22 cellular contexts compared by ENCODE assay signal in genomic region chr1:45574105-45574626, GRCh38. TPM values are rescaled to one million over a fixed set of nuclear protein-coding genes. Genes with fewer than 3 reads are reported as not detected.
A peak's percentile ranks its signal among the peaks of the same experiment; 100 is the strongest.
DNase-seq lines count a peak whose midpoint lies in the region; ATAC-seq, FAIRE-seq and TF ChIP-seq lines count a peak whose summit lies in the region.
"Had no signal": no experiment of that assay in that cellular context is flagged by ENCODE, and none has a peak within 500 bp of the region (broad histone marks: within the 10 kb centered on the region; RNA-seq: fewer than 3 reads in every experiment).

No MANE protein-coding gene starts in this region.

- H3K4me1 ChIP-seq in K562 (replicated peaks in 1 of 2; ENCODE audit: control insufficient read depth in 2 of 2, insufficient read depth in 2 of 2, low read length in 2 of 2) (peaks cover 11 to 22% of the 10 kb centered on the region in 2 experiments), neural progenitor cell (peaks cover 13% of the 10 kb centered on the region), mucosa of descending colon (ENCODE audit: low read depth) (no peaks in the 10 kb centered on the region)
- H3K4me1 ChIP-seq: A549 had no signal

- TF ChIP-seq EP300 in K562 (IDR thresholded peaks at IDR 0.05; ENCODE audit: low read length) = peak; percentile 43

- no peak for TF ChIP-seq RAD21 in K562 (CRISPR knock-in tag; conservative IDR thresholded peaks at IDR 0.05 in 1 of 2, IDR thresholded peaks at IDR 0.05 in 1 of 2)

- TF ChIP-seq POLR2A in K562 (conservative IDR thresholded peaks at IDR 0.05) = no peak

- peak; percentile 79 for ATAC-seq in K562
- ATAC-seq in activated CD4-positive, CD25-positive, alpha-beta regulatory T cell treated with anti-CD3 and anti-CD28 coated beads, Interleukin-2, amount 50 U/mL, for 24 hours = no peak
- ATAC-seq in mucosa of descending colon = no peak
- ATAC-seq: A549, GM12878, HepG2 had no signal

- peak; percentile 65 for FAIRE-seq in K562 (lab: Jason Lieb, UNC)
- FAIRE-seq: A549, GM12878, H1, HepG2, HTR-8/SVneo had no signal

- intact Hi-C loops in K562 (cut with micrococcal nuclease) = loop anchor here (10.0 kb wide), 1 partner anchor 559 kb away; the partner anchor contains the start of genes HECTD3 and UROD
- intact Hi-C loops in mucosa of descending colon (cut with DNase I, micrococcal nuclease) = loop anchor here (5.0 to 10.0 kb wide), 4 partner anchors 57 to 219 kb away; no protein-coding TSS in a partner anchor

- 0 out of 2 replicates have a peak, but pooled peaks cover 7% of the 10 kb centered on the region for H4K20me1 ChIP-seq in K562 (replicated peaks; ENCODE audit: control insufficient read depth, insufficient read depth, low read length)
- H4K20me1 ChIP-seq in neural progenitor cell (ENCODE audit: low read depth) = peaks cover 10% of the 10 kb centered on the region

- H3K36me3 ChIP-seq in K562 (ENCODE audit: control insufficient read depth, insufficient read depth, low read length) (peaks cover 19% of the 10 kb centered on the region; the same call in 2 of the 3 replicates), neural progenitor cell (no peaks in the 10 kb centered on the region), mucosa of descending colon (ENCODE audit: low read depth) (no peaks in the 10 kb centered on the region)

- 9% methylated on average over 7 of the region's 7 CpGs for WGBS in K562 (ENCODE audit: insufficient coverage, low coverage, missing lambda C conversion rate)

- TF ChIP-seq CTCF in K562 (IDR thresholded peaks at IDR 0.05 in 2 of 3, conservative IDR thresholded peaks at IDR 0.05 in 1 of 3; ENCODE audit: insufficient read depth in 2 of 3, low read depth in 1 of 3, low read length in 3 of 3) (no peak), neural progenitor cell (IDR thresholded peaks at IDR 0.05) (no peak), nephron progenitor cell (IDR thresholded peaks at IDR 0.05) (no peak), mucosa of descending colon (IDR thresholded peaks at IDR 0.05) (no peak)

- BruUV-seq in K562 (replicated peaks; lab: Mats Ljungman, UMichigan) = no TSS peak

- peak overlapping the region; percentile 64 for H3K27ac ChIP-seq in K562 (ENCODE audit: extremely low read depth, low read depth, low read length)
- no peak overlapping the region for H3K27ac ChIP-seq in neural progenitor cell
- H3K27ac ChIP-seq: 22Rv1, A549, C4-2B had no signal

- H3K4me2 ChIP-seq in K562 (ENCODE audit: insufficient read depth, low read length) (peak overlapping the region; percentile 74), neural progenitor cell (peak overlapping the region; percentile 4)
- H3K4me2 ChIP-seq: A549 had no signal

- H3K79me2 ChIP-seq in K562 (ENCODE audit: control insufficient read depth, insufficient read depth, low read length) = no peaks in the 10 kb centered on the region
- no peaks in the 10 kb centered on the region for H3K79me2 ChIP-seq in neural progenitor cell (ENCODE audit: low read depth)

- H3K4me3 ChIP-seq in K562 = no peak overlapping the region; the same call in 1 of the 2 replicates
- no peak overlapping the region for H3K4me3 ChIP-seq in neural progenitor cell
- H3K4me3 ChIP-seq in mucosa of descending colon = no peak overlapping the region
- H3K4me3 ChIP-seq: A549, GM12878 had no signal

- POLR2A ChIA-PET in K562 (lab: Yijun Ruan, JAX) = interaction anchor here (0.6 to 1.5 kb wide), 12 partner anchors 10 to 853 kb away, joined by 3 to 51 read pairs (median 3); partner anchors contain the start of genes NASP and PRDX1

- peaks cover 37% of the 10 kb centered on the region for H3F3A ChIP-seq in neural progenitor cell (ENCODE audit: low read depth)

- peaks cover 14% of the 10 kb centered on the region for H3K4me1 Mint-ChIP-seq in neural progenitor cell
- peaks cover 22% of the 10 kb centered on the region for H3K4me1 Mint-ChIP-seq in nephron progenitor cell

- no peaks in the 10 kb centered on the region for H3K27me3 Mint-ChIP-seq in neural progenitor cell (ENCODE audit: insufficient read depth, low read depth)
- peaks cover 3% of the 10 kb centered on the region for H3K27me3 Mint-ChIP-seq in nephron progenitor cell (ENCODE audit: low read depth, poor library complexity)
- H3K27me3 Mint-ChIP-seq: CD4-positive, alpha-beta memory T cell had no signal

- peak overlapping the region; percentile 91 for H2AFZ ChIP-seq in K562 (ENCODE audit: low read depth, low read length)
- no peak overlapping the region for H2AFZ ChIP-seq in neural progenitor cell (replicated peaks)

- no peak overlapping the region for H3K4me3 Mint-ChIP-seq in neural progenitor cell
- no peak overlapping the region for H3K4me3 Mint-ChIP-seq in nephron progenitor cell
- H3K4me3 Mint-ChIP-seq: CD4-positive, alpha-beta memory T cell had no signal

- in situ Hi-C loops in K562 (cut with MboI) = loop anchor here (5.0 kb wide), 1 partner anchor 217 kb away; no protein-coding TSS in a partner anchor

- H3K36me3 Mint-ChIP-seq in neural progenitor cell (peaks cover 5% of the 10 kb centered on the region), nephron progenitor cell (ENCODE audit: low read depth) (peaks cover 10% of the 10 kb centered on the region)

- DNase-seq in activated effector memory CD4-positive, alpha-beta T cell treated with anti-CD3 and anti-CD28 coated beads, Interleukin-2, amount 50 U/mL, for 16 hours = peak; percentile 2
- no peak for DNase-seq in activated effector memory CD4-positive, alpha-beta T cell treated with Interleukin-2 at 50 U/mL for 16 hours
- DNase-seq in K562 (ENCODE audit: extremely low read depth in 1 of 4, low spot score in 3 of 4) (peak; percentile 44 to 83 (median 54)), neural progenitor cell (ENCODE audit: low spot score) (no peak), nephron progenitor cell (no peak), mucosa of descending colon (no peak)
- DNase-seq: AML-193; CD4-positive, alpha-beta memory T cell; COR-L47; DMS 273 treated with DMSO at 0.1 percent for 48 hours; DMS53; DND-41; EL; H9 had no signal

- no peaks in the 10 kb centered on the region for H3K9me3 Mint-ChIP-seq in neural progenitor cell
- peaks cover 4% of the 10 kb centered on the region for H3K9me3 Mint-ChIP-seq in nephron progenitor cell
- H3K9me3 Mint-ChIP-seq: CD4-positive, alpha-beta memory T cell had no signal

- no peaks in the 10 kb centered on the region for H3K27me3 ChIP-seq in K562 (ENCODE audit: control insufficient read depth in 2 of 2, insufficient read depth in 2 of 2, low read length in 2 of 2)
- H3K27me3 ChIP-seq in neural progenitor cell = no peaks in the 10 kb centered on the region

- CTCF ChIA-PET in K562 (lab: Yijun Ruan, JAX; ENCODE audit: low intra/inter-chr PET ratio) = interaction anchor here (0.6 kb wide), 1 partner anchor 15 kb away, joined by 3 read pairs; no protein-coding TSS in a partner anchor

- H3K9ac ChIP-seq in K562 (ENCODE audit: insufficient read depth in 1 of 2, low read depth in 2 of 2, low read length in 2 of 2) (peak overlapping the region; percentile 5 to 54; a peak in 3 of 4 replicates), neural progenitor cell (no peak overlapping the region)

- no peaks in the 10 kb centered on the region for H3K9me1 ChIP-seq in K562 (ENCODE audit: control insufficient read depth, insufficient read depth, low read length)

- H3K9me3 ChIP-seq in K562 (replicated peaks; ENCODE audit: control insufficient read depth, insufficient read depth, low read depth, low read length) (no peaks in the 10 kb centered on the region), neural progenitor cell (ENCODE audit: low read depth) (no peaks in the 10 kb centered on the region), mucosa of descending colon (no peaks in the 10 kb centered on the region)
- H3K9me3 ChIP-seq: A549 had no signal

- H3K27ac Mint-ChIP-seq in neural progenitor cell (no peak overlapping the region), nephron progenitor cell (no peak overlapping the region)

RNA-seq across cellular contexts. Expression of gene NASP, which starts 9.7 kb away (rescaled TPM):
- 238 and 493 TPM in 2 replicates for total RNA-seq in K562 (2011; cell fraction: chromatin; rRNA removed; ENCODE audit: low replicate concordance)
- 142 and 174 TPM in 2 replicates for total RNA-seq in K562 (2011; cell fraction: nucleolus; rRNA removed)
- total RNA-seq in K562 (2011; cell fraction: nucleoplasm; rRNA removed) = 284 and 450 TPM in 2 replicates
- total RNA-seq in K562 (2014; rRNA removed) (348 and 419 TPM in 2 replicates), K562 (2014; rRNA removed; fragmentation: Illumina TruSeq; extraction: Trizol) (452 and 498 TPM in 2 replicates), K562 (2015; rRNA removed; fragmentation: Illumina TruSeq; extraction: Trizol) (479 and 526 TPM in 2 replicates), K562 (2021) (297 and 341 TPM in 2 replicates), neural progenitor cell (ENCODE audit: low replicate concordance) (337 and 436 TPM in 2 replicates), mucosa of descending colon (10 to 100 TPM; 51.5 to 69.1 (median 60.1) TPM)
- polyA plus RNA-seq in K562 (2011; rRNA removed) (279 and 361 TPM in 2 replicates), K562 (2014; fragmentation: Illumina TruSeq; extraction: Trizol) (471 and 546 TPM in 2 replicates), K562 (2014; fragmentation: Nextera tagmentation; extraction: Ambion mirVana) (100 to 1,000 TPM; 199 to 369 TPM), K562 (2014; rRNA removed) (496 and 578 TPM in 2 replicates)
- polyA plus RNA-seq in K562 (2011; cell fraction: cytosol; rRNA removed) = 164 and 221 TPM in 2 replicates
- 319 and 321 TPM in 2 replicates for polyA plus RNA-seq in K562 (2011; cell fraction: nucleus; rRNA removed)
- 265 and 362 TPM in 2 replicates for polyA plus RNA-seq in K562 (2012)
- polyA minus RNA-seq in K562 (2011; rRNA and poly(A)+ RNA removed) = 269 and 276 TPM in 2 replicates
- polyA minus RNA-seq in K562 (2011; cell fraction: cytosol; rRNA and poly(A)+ RNA removed) = 152 and 212 TPM in 2 replicates
- 132 and 189 TPM in 2 replicates for polyA minus RNA-seq in K562 (2011; cell fraction: nucleus; rRNA and poly(A)+ RNA removed)

RNA-seq across cellular contexts. Expression of gene AKR1A1, which starts 23.5 kb away (rescaled TPM):
- total RNA-seq in K562 (2011; cell fraction: chromatin; rRNA removed; ENCODE audit: low replicate concordance) = 130 and 233 TPM in 2 replicates
- 180 and 202 TPM in 2 replicates for total RNA-seq in K562 (2011; cell fraction: nucleolus; rRNA removed)
- 172 and 179 TPM in 2 replicates for total RNA-seq in K562 (2011; cell fraction: nucleoplasm; rRNA removed)
- total RNA-seq in K562 (2014; rRNA removed) (98.6 and 121 TPM in 2 replicates), K562 (2014; rRNA removed; fragmentation: Illumina TruSeq; extraction: Trizol) (99.7 and 132 TPM in 2 replicates), K562 (2015; rRNA removed; fragmentation: Illumina TruSeq; extraction: Trizol) (126 and 127 TPM in 2 replicates), K562 (2021) (142 and 177 TPM in 2 replicates), neural progenitor cell (ENCODE audit: low replicate concordance) (129 and 167 TPM in 2 replicates), mucosa of descending colon (100 to 1,000 TPM; 118 to 206 (median 190) TPM)
- polyA plus RNA-seq in K562 (2011; rRNA removed) (211 and 285 TPM in 2 replicates), K562 (2014; fragmentation: Illumina TruSeq; extraction: Trizol) (139 TPM in 2 replicates), K562 (2014; fragmentation: Nextera tagmentation; extraction: Ambion mirVana) (100 to 1,000 TPM in 1 of 2 experiments, 10 to 100 TPM in 1; 68.6 to 114 TPM), K562 (2014; rRNA removed) (150 and 184 TPM in 2 replicates)
- polyA plus RNA-seq in K562 (2011; cell fraction: cytosol; rRNA removed) = 210 and 307 TPM in 2 replicates
- 171 and 202 TPM in 2 replicates for polyA plus RNA-seq in K562 (2011; cell fraction: nucleus; rRNA removed)
- polyA plus RNA-seq in K562 (2012) = 173 and 250 TPM in 2 replicates
- 165 and 169 TPM in 2 replicates for polyA minus RNA-seq in K562 (2011; rRNA and poly(A)+ RNA removed)
- polyA minus RNA-seq in K562 (2011; cell fraction: cytosol; rRNA and poly(A)+ RNA removed) = 102 and 104 TPM in 2 replicates
- 66.4 and 89.5 TPM in 2 replicates for polyA minus RNA-seq in K562 (2011; cell fraction: nucleus; rRNA and poly(A)+ RNA removed)

RNA-seq across cellular contexts. Expression of gene CCDC17, which starts 49.7 kb away (rescaled TPM):
- total RNA-seq in K562 (2011; cell fraction: chromatin; rRNA removed; ENCODE audit: low replicate concordance) = 10.6 and 21.6 TPM in 2 replicates
- 10.8 and 12.8 TPM in 2 replicates for total RNA-seq in K562 (2011; cell fraction: nucleolus; rRNA removed)
- total RNA-seq in K562 (2011; cell fraction: nucleoplasm; rRNA removed) = 9.5 and 12.6 TPM in 2 replicates
- total RNA-seq in K562 (2014; rRNA removed) = 0.82 and 2.1 TPM in 2 replicates
- total RNA-seq in K562 (2014; rRNA removed; fragmentation: Illumina TruSeq; extraction: Trizol) = 0.62 and 0.73 TPM in 2 replicates
- 1.1 and 1.3 TPM in 2 replicates for total RNA-seq in K562 (2015; rRNA removed; fragmentation: Illumina TruSeq; extraction: Trizol)
- 2.0 and 2.4 TPM in 2 replicates for total RNA-seq in K562 (2021)
- 0.85 and 1.4 TPM in 2 replicates for polyA plus RNA-seq in K562 (2011; rRNA removed)
- 0.78 and 0.98 TPM in 2 replicates for polyA plus RNA-seq in K562 (2011; cell fraction: cytosol; rRNA removed)
- polyA plus RNA-seq in K562 (2011; cell fraction: nucleus; rRNA removed) = 9.2 and 13.3 TPM in 2 replicates
- polyA plus RNA-seq in K562 (2012) = 0.56 and 1.4 TPM in 2 replicates
- 0.51 and 0.54 TPM in 2 replicates for polyA plus RNA-seq in K562 (2014; fragmentation: Illumina TruSeq; extraction: Trizol)
- polyA plus RNA-seq in K562 (2014; fragmentation: Nextera tagmentation; extraction: Ambion mirVana) = under 1 TPM; 0.20 TPM
- 1.4 and 1.6 TPM in 2 replicates for polyA plus RNA-seq in K562 (2014; rRNA removed)
- 1.3 and 1.7 TPM in 2 replicates for polyA minus RNA-seq in K562 (2011; rRNA and poly(A)+ RNA removed)
- polyA minus RNA-seq in K562 (2011; cell fraction: cytosol; rRNA and poly(A)+ RNA removed) = 0.76 and 0.91 TPM in 2 replicates
- polyA minus RNA-seq in K562 (2011; cell fraction: nucleus; rRNA and poly(A)+ RNA removed) = 3.5 and 3.7 TPM in 2 replicates
- total RNA-seq in neural progenitor cell (ENCODE audit: low replicate concordance) = 1.5 and 1.7 TPM in 2 replicates
- total RNA-seq in mucosa of descending colon = 1 to 10 TPM; 4.1 to 6.8 (median 6.0) TPM

RNA-seq across cellular contexts. Expression of gene PRDX1, which starts 52.5 kb away (rescaled TPM):
- 79.5 and 95.5 TPM in 2 replicates for total RNA-seq in K562 (2011; cell fraction: chromatin; rRNA removed; ENCODE audit: low replicate concordance)
- total RNA-seq in K562 (2011; cell fraction: nucleolus; rRNA removed) = 122 and 130 TPM in 2 replicates
- 143 and 148 TPM in 2 replicates for total RNA-seq in K562 (2011; cell fraction: nucleoplasm; rRNA removed)
- total RNA-seq in K562 (2014; rRNA removed) = 748 and 796 TPM in 2 replicates
- total RNA-seq in K562 (2014; rRNA removed; fragmentation: Illumina TruSeq; extraction: Trizol) = 1,380 and 1,529 TPM in 2 replicates
- 989 and 1,002 TPM in 2 replicates for total RNA-seq in K562 (2015; rRNA removed; fragmentation: Illumina TruSeq; extraction: Trizol)
- total RNA-seq in K562 (2021) = 894 and 993 TPM in 2 replicates
- 864 and 1,258 TPM in 2 replicates for polyA plus RNA-seq in K562 (2011; rRNA removed)
- 427 and 691 TPM in 2 replicates for polyA plus RNA-seq in K562 (2011; cell fraction: cytosol; rRNA removed)
- polyA plus RNA-seq in K562 (2011; cell fraction: nucleus; rRNA removed) = 136 and 272 TPM in 2 replicates
- 541 and 1,089 TPM in 2 replicates for polyA plus RNA-seq in K562 (2012)
- polyA plus RNA-seq in K562 (2014; fragmentation: Illumina TruSeq; extraction: Trizol) = 981 and 1,045 TPM in 2 replicates
- 1,000 to 10,000 TPM; 2,282 to 2,388 TPM for polyA plus RNA-seq in K562 (2014; fragmentation: Nextera tagmentation; extraction: Ambion mirVana)
- polyA plus RNA-seq in K562 (2014; rRNA removed) = 1,029 and 1,274 TPM in 2 replicates
- 657 and 807 TPM in 2 replicates for polyA minus RNA-seq in K562 (2011; rRNA and poly(A)+ RNA removed)
- polyA minus RNA-seq in K562 (2011; cell fraction: cytosol; rRNA and poly(A)+ RNA removed) = 159 and 222 TPM in 2 replicates
- 41.1 and 70.9 TPM in 2 replicates for polyA minus RNA-seq in K562 (2011; cell fraction: nucleus; rRNA and poly(A)+ RNA removed)
- total RNA-seq in neural progenitor cell (ENCODE audit: low replicate concordance) = 477 and 653 TPM in 2 replicates
- 100 to 1,000 TPM; 248 to 306 (median 295) TPM for total RNA-seq in mucosa of descending colon

Comparison
In these comparisons a context has a peak if more than half of its experiments do, and no peak if none do; other contexts are left out.
1. DNase-seq: peak in activated effector memory CD4-positive, alpha-beta T cell treated with anti-CD3 and anti-CD28 coated beads, Interleukin-2, amount 50 U/mL, for 16 hours (single experiment) and K562 (4 of 4); none in activated effector memory CD4-positive, alpha-beta T cell treated with Interleukin-2 at 50 U/mL for 16 hours (single experiment), neural progenitor cell (single experiment), nephron progenitor cell (single experiment) and mucosa of descending colon (0 of 3).